In the genomic region with DNA sequence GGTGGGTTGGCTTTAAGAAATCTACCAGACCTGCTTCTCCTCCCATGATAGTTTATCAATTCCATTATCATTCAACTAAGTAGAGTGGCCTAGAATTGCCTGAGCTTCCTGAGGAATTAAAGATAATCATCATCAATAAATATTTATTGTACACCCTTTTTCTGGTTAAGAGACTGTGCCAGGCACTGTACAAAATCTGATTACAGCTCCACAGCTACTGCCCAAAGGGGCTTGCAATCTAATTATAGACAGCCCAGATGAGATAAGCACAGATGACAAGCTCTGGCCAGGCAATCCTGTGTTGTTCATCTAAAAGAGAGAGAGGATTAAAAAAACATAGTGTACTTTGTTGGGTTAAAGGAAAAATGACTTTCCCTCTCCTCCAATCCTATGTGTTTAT, we compare ENCODE assay signal across 1 cellular context.
TF ChIP-seq lines count a peak whose summit lies in the region.

No MANE protein-coding gene starts in this region.

TF ChIP-seq in SK-N-SH treated with all-trans-retinoic acid at 6 μM for 48 hours, 23 proteins besides CTCF, POLR2A, EP300 and RAD21 (continued from another document):
- TF ChIP-seq ISL1 (CRISPR knock-in tag; IDR thresholded peaks at IDR 0.05): peak; percentile 75
